ENCODE assay signal across 14 cellular contexts in the genomic region with DNA sequence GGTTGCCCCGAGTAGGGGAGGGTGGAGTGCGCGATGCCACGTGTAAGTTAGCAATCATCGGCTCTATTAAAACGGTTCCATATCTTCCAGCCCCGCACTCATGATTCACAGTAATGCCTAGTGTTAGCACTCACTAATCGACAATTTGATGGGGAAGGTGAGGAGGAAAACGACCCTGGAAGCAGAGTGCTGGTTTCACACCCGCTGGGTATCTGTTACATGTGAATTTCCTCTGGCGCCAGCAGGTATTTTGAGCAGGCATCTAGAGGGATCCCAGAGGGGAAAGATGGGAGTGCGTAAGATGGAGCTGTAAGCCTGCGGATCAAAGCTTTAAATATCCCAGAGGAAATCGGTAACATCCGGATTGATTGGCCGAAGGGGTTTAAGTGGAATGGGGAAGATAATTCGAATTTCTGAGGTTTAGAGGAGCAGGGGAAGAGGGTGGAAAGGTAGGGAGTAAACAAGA. TPM values are rescaled to one million over a fixed set of nuclear protein-coding genes. Genes with fewer than 3 reads are reported as not detected.
DNase-seq lines count a peak whose midpoint lies in the region; ATAC-seq and TF ChIP-seq lines count a peak whose summit lies in the region.
"Had no signal": no experiment of that assay in that cellular context is flagged by ENCODE, and none has a peak within 500 bp of the region (broad histone marks: within the 10 kb centered on the region; RNA-seq: fewer than 3 reads in every experiment).

No MANE protein-coding gene starts in this region.

- H3K9me3 ChIP-seq in HUES6 (ENCODE audit: control insufficient read depth, insufficient read depth, low read depth, low read length) (no peaks in the 10 kb centered on the region), neural progenitor cell (ENCODE audit: low read depth) (no peaks in the 10 kb centered on the region)
- H3K9me3 ChIP-seq: HAP-1 had no signal

- H3K36me3 ChIP-seq in HUES6 (ENCODE audit: control insufficient read depth, insufficient read depth, low read length) (no peaks in the 10 kb centered on the region), neural progenitor cell (no peaks in the 10 kb centered on the region)
- H3K36me3 ChIP-seq: HAP-1 had no signal

- intact Hi-C loops in activated CD8-positive, alpha-beta T cell treated with anti-CD3 and anti-CD28 coated beads for 36 hours (cut with micrococcal nuclease): no loop called here

- peaks cover 42% of the 10 kb centered on the region for H3K27me3 Mint-ChIP-seq in neural progenitor cell (ENCODE audit: insufficient read depth, low read depth)
- H3K27me3 Mint-ChIP-seq in activated CD8-positive, alpha-beta T cell treated with anti-CD3 and anti-CD28 coated beads for 36 hours: peaks cover 52% of the 10 kb centered on the region

- no peak overlapping the region for H3K27ac Mint-ChIP-seq in neural progenitor cell
- no peak overlapping the region for H3K27ac Mint-ChIP-seq in activated CD8-positive, alpha-beta T cell treated with anti-CD3 and anti-CD28 coated beads for 36 hours
- H3K27ac Mint-ChIP-seq: CD4-positive, alpha-beta T cell; T-helper 17 cell had no signal

- ATAC-seq in activated CD8-positive, alpha-beta T cell treated with anti-CD3 and anti-CD28 coated beads for 36 hours: no peak
- ATAC-seq: T-helper 17 cell had no signal

- peaks cover 13% of the 10 kb centered on the region for H3K4me1 ChIP-seq in HUES6 (ENCODE audit: control insufficient read depth, insufficient read depth, low read length)
- no peaks in the 10 kb centered on the region for H3K4me1 ChIP-seq in neural progenitor cell
- H3K4me1 ChIP-seq: HAP-1 had no signal

- peak overlapping the region; percentile 74 for H2AFZ ChIP-seq in neural progenitor cell (replicated peaks)

- POLR2A ChIA-PET in activated CD8-positive, alpha-beta T cell treated with anti-CD3 and anti-CD28 coated beads for 36 hours (lab: Charles Lee): no interaction called here

- no peaks in the 10 kb centered on the region for H3K36me3 Mint-ChIP-seq in neural progenitor cell
- H3K36me3 Mint-ChIP-seq in activated CD8-positive, alpha-beta T cell treated with anti-CD3 and anti-CD28 coated beads for 36 hours (ENCODE audit: low read depth): no peaks in the 10 kb centered on the region

- H3K27ac ChIP-seq in HUES6 (ENCODE audit: low read depth, low read length) (no peak overlapping the region), neural progenitor cell (no peak overlapping the region)

- H3K9ac ChIP-seq in HUES6 (ENCODE audit: low read length) (peak overlapping the region; percentile 24), neural progenitor cell (no peak overlapping the region)

- DNase-seq in D341Med (ENCODE audit: low spot score) (peak; percentile 30), fibroblast of villous mesenchyme (ENCODE audit: low read depth) (no peak), neural progenitor cell (ENCODE audit: low spot score) (peak; percentile 49), NCI-H1694 treated with DMSO at 0.1 percent for 48 hours (lab: John Stamatoyannopoulos, UW) (no peak)
- no peak for DNase-seq in activated CD8-positive, alpha-beta T cell treated with anti-CD3 and anti-CD28 coated beads for 36 hours
- DNase-seq in stimulated activated CD4-positive, alpha-beta T cell treated with anti-CD3 and anti-CD28 coated beads, Interleukin-12 subunit alpha, Interleukin-12 subunit beta, amount 100 ng/mL, for 4 hours: no peak
- DNase-seq: activated gamma-delta T cell treated with Interleukin-2 at 50 U/mL for 16 hours; CD4-positive, alpha-beta T cell; NCI-H446; T-helper 17 cell had no signal

- peaks cover 13% of the 10 kb centered on the region for H3K4me1 Mint-ChIP-seq in neural progenitor cell
- H3K4me1 Mint-ChIP-seq in activated CD8-positive, alpha-beta T cell treated with anti-CD3 and anti-CD28 coated beads for 36 hours (ENCODE audit: low read depth): peaks cover 8% of the 10 kb centered on the region

- H4K20me1 ChIP-seq in neural progenitor cell (ENCODE audit: low read depth): no peaks in the 10 kb centered on the region

- H3K4me3 ChIP-seq in HUES6 (ENCODE audit: low read depth, low read length) (peak overlapping the region; percentile 74), fibroblast of villous mesenchyme (ENCODE audit: low read depth, low read length) (peak overlapping the region; percentile 29), neural progenitor cell (peak overlapping the region; percentile 53)
- H3K4me3 ChIP-seq: HAP-1 had no signal

- H3K9me3 Mint-ChIP-seq in neural progenitor cell: no peaks in the 10 kb centered on the region
- peaks cover 4% of the 10 kb centered on the region for H3K9me3 Mint-ChIP-seq in activated CD8-positive, alpha-beta T cell treated with anti-CD3 and anti-CD28 coated beads for 36 hours

- H3K4me2 ChIP-seq in neural progenitor cell: peak overlapping the region; percentile 86

- CTCF ChIA-PET in activated CD8-positive, alpha-beta T cell treated with anti-CD3 and anti-CD28 coated beads for 36 hours (lab: Charles Lee): interaction anchor here (0.6 to 2.3 kb wide), 3 partner anchors 16 to 670 kb away, joined by 3 to 8 read pairs (median 5); no protein-coding TSS in a partner anchor

- no peaks in the 10 kb centered on the region for H3F3A ChIP-seq in neural progenitor cell (ENCODE audit: low read depth)

- H3K27me3 ChIP-seq in HUES6 (ENCODE audit: control insufficient read depth, insufficient read depth, low read length): peaks cover 47% of the 10 kb centered on the region
- peaks cover 61% of the 10 kb centered on the region for H3K27me3 ChIP-seq in neural progenitor cell

- no peak for TF ChIP-seq CTCF in fibroblast of villous mesenchyme (IDR thresholded peaks at IDR 0.05; ENCODE audit: insufficient read depth, low read depth, low read length)
- no peak for TF ChIP-seq CTCF in neural progenitor cell (IDR thresholded peaks at IDR 0.05)
- no peak for TF ChIP-seq CTCF in activated CD8-positive, alpha-beta T cell treated with anti-CD3 and anti-CD28 coated beads for 36 hours (IDR thresholded peaks at IDR 0.05)

- H3K79me2 ChIP-seq in neural progenitor cell (ENCODE audit: low read depth): no peaks in the 10 kb centered on the region

- H3K4me3 Mint-ChIP-seq in neural progenitor cell: peak overlapping the region; percentile 55
- H3K4me3 Mint-ChIP-seq in activated CD8-positive, alpha-beta T cell treated with anti-CD3 and anti-CD28 coated beads for 36 hours: no peak overlapping the region
- H3K4me3 Mint-ChIP-seq: CD4-positive, alpha-beta T cell; T-helper 17 cell had no signal

RNA-seq across cellular contexts. Expression of a gene that starts 34.7 kb away (rescaled TPM):
- total RNA-seq in fibroblast of villous mesenchyme: under 0.01 and 1.3 TPM in 2 replicates
- total RNA-seq in neural progenitor cell (ENCODE audit: low replicate concordance): 0.04 and 0.22 TPM in 2 replicates
- total RNA-seq in activated CD8-positive, alpha-beta T cell treated with anti-CD3 and anti-CD28 coated beads for 36 hours: not detected
- total RNA-seq: CD4-positive, alpha-beta T cell; MCF 10A; renal cortical epithelial cell; T-helper 17 cell had no signal

Comparison
In these comparisons a context has a peak if more than half of its experiments do, and no peak if none do; other contexts are left out.
1. DNase-seq: peak in D341Med (single experiment) and neural progenitor cell (single experiment); none in fibroblast of villous mesenchyme (single experiment), NCI-H1694 treated with DMSO at 0.1 percent for 48 hours (single experiment), activated CD8-positive, alpha-beta T cell treated with anti-CD3 and anti-CD28 coated beads for 36 hours (single experiment) and stimulated activated CD4-positive, alpha-beta T cell treated with anti-CD3 and anti-CD28 coated beads, Interleukin-12 subunit alpha, Interleukin-12 subunit beta, amount 100 ng/mL, for 4 hours (single experiment).
2. Peak in every context shown above with its lines, with median percentiles within 50 percentile points of each other: H3K4me3 ChIP-seq.